In the genomic region with DNA sequence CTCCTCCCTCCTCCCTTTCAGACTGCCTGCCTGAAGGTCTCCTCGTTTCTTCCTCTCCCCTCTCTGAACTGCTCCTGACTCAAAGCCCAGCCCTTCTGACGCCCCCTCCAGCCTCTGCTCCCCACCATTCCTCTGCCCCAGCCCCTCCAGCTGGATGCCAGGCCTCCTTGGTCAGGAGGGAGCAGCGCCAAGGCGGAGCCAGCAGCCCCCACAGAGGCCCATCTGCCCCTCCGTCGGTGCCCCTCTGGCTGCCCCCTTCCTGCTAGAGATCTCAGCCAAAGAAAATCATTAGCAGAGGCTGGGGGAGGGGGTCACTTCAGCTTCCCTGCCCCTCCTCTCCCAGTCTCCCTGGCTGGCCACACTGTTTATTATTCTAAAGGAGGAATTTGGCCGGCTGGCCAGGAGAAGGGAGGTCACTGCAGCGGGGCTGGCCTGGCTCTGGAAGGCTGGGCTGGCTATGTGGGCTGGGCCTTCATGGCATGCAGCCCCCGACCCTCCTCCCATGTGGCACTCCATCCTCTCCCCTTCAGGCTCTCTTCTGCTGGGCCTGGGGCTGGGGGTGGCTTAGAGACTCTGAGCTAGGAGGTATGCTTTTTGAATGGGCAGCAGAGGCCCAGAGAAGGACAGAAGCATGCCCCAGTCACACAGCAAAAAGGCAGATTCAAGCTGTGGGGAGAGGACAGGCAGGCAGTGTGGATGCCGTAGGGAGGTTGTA, we compare ENCODE assay signal across 9 cellular contexts. TPM values are rescaled to one million over a fixed set of nuclear protein-coding genes. Genes with fewer than 3 reads are reported as not detected.
DNase-seq lines count a peak whose midpoint lies in the region; ATAC-seq and TF ChIP-seq lines count a peak whose summit lies in the region.
"Had no signal": no experiment of that assay in that cellular context is flagged by ENCODE, and none has a peak within 500 bp of the region (broad histone marks: within the 10 kb centered on the region; RNA-seq: fewer than 3 reads in every experiment).

No MANE protein-coding gene starts in this region.

- H3K27me3 ChIP-seq in BLaER1 = no peaks in the 10 kb centered on the region
- no peaks in the 10 kb centered on the region for H3K27me3 ChIP-seq in adipocyte (replicated peaks; ENCODE audit: control insufficient read depth, insufficient read depth, low read length)
- H3K27me3 ChIP-seq in heart right ventricle = no peaks in the 10 kb centered on the region

- H3K9me3 ChIP-seq in BLaER1 (no peaks in the 10 kb centered on the region), adipocyte (ENCODE audit: control insufficient read depth, low read length) (no peaks in the 10 kb centered on the region), heart right ventricle (no peaks in the 10 kb centered on the region)

- H3K4me3 ChIP-seq in BLaER1 (peak overlapping the region; percentile 36; the same call in 1 of the 2 replicates), adipocyte (ENCODE audit: low read length) (peak overlapping the region; percentile 52), heart right ventricle (peak overlapping the region in 4 of 10 donors; percentile 5 to 11 (median 8))

- 48 to 51% methylated on average over 10 of the region's 10 CpGs for WGBS in heart right ventricle, 2 donors

- H3K36me3 Mint-ChIP-seq in activated T-helper 1 cell treated with anti-CD3 and anti-CD28 coated beads, Interleukin-12 subunit alpha, Interleukin-12 subunit beta, Interleukin-2, Interleukin-4 antibody, amounts not matched to agents 30 ng/mL and 10 ng/mL and 1 ng/mL, durations not matched to agents 14 hours and 24 hours and 36 hours (ENCODE audit: low read depth) = no peaks in the 10 kb centered on the region

- peak overlapping the region; percentile 100 for H3K4me2 ChIP-seq in BLaER1

- DNase-seq in adipocyte (ENCODE audit: low read depth) (peak; percentile 97), heart right ventricle (peak; percentile 60 to 63), posterior cingulate gyrus (peak in 6 of 10 donors; percentile 30 to 80 (median 42)), NK-92 (lab: John Stamatoyannopoulos, UW; ENCODE audit: unreplicated experiment) (no peak), SW 1271 (lab: John Stamatoyannopoulos, UW) (no peak), DMS153 treated with DMSO at 0.1 percent for 48 hours (lab: John Stamatoyannopoulos, UW; ENCODE audit: unreplicated experiment) (no peak)
- DNase-seq in activated T-helper 1 cell treated with anti-CD3 and anti-CD28 coated beads, Interleukin-12 subunit alpha, Interleukin-12 subunit beta, Interleukin-2, Interleukin-4 antibody, amounts not matched to agents 30 ng/mL and 10 ng/mL and 1 ng/mL, durations not matched to agents 14 hours and 24 hours and 36 hours (ENCODE audit: low spot score) = no peak

- H3K9me3 Mint-ChIP-seq in activated T-helper 1 cell treated with anti-CD3 and anti-CD28 coated beads, Interleukin-12 subunit alpha, Interleukin-12 subunit beta, Interleukin-2, Interleukin-4 antibody, amounts not matched to agents 30 ng/mL and 10 ng/mL and 1 ng/mL, durations not matched to agents 14 hours and 24 hours and 36 hours = no peaks in the 10 kb centered on the region

- peaks cover 11% of the 10 kb centered on the region for H3K4me1 Mint-ChIP-seq in activated T-helper 1 cell treated with anti-CD3 and anti-CD28 coated beads, Interleukin-12 subunit alpha, Interleukin-12 subunit beta, Interleukin-2, Interleukin-4 antibody, amounts not matched to agents 30 ng/mL and 10 ng/mL and 1 ng/mL, durations not matched to agents 14 hours and 24 hours and 36 hours (ENCODE audit: low read depth)

- peak overlapping the region; percentile 82 for H3K9ac ChIP-seq in BLaER1
- peak overlapping the region; percentile 91 for H3K9ac ChIP-seq in adipocyte (ENCODE audit: low read length)

- intact Hi-C loops in heart right ventricle (cut with DNase I) = loop anchor here in 4 of 10 donors (10.0 kb wide), 2 partner anchors 216 to 296 kb away; a partner anchor contains a TSS
- intact Hi-C loops in posterior cingulate gyrus (cut with DNase I) = no loop called here
- intact Hi-C loops in activated T-helper 1 cell treated with anti-CD3 and anti-CD28 coated beads, Interleukin-12 subunit alpha, Interleukin-12 subunit beta, Interleukin-2, Interleukin-4 antibody, amounts not matched to agents 30 ng/mL and 10 ng/mL and 1 ng/mL, durations not matched to agents 14 hours and 24 hours and 36 hours (cut with micrococcal nuclease) = no loop called here

- peaks cover 6% of the 10 kb centered on the region for H3K27me3 Mint-ChIP-seq in activated T-helper 1 cell treated with anti-CD3 and anti-CD28 coated beads, Interleukin-12 subunit alpha, Interleukin-12 subunit beta, Interleukin-2, Interleukin-4 antibody, amounts not matched to agents 30 ng/mL and 10 ng/mL and 1 ng/mL, durations not matched to agents 14 hours and 24 hours and 36 hours (ENCODE audit: insufficient read depth)

- peaks cover 46% of the 10 kb centered on the region for H3K36me3 ChIP-seq in BLaER1
- peaks cover 34% of the 10 kb centered on the region for H3K36me3 ChIP-seq in adipocyte (ENCODE audit: control insufficient read depth, insufficient read depth, low read length, severe bottlenecking)
- peaks cover 0 to 31% (median 0%) of the 10 kb centered on the region in 9 donors for H3K36me3 ChIP-seq in heart right ventricle

- H4K20me1 ChIP-seq in BLaER1 = no peaks in the 10 kb centered on the region

- H3K4me1 ChIP-seq in BLaER1 (peaks cover 100% of the 10 kb centered on the region), adipocyte (ENCODE audit: control insufficient read depth, insufficient read depth, low read length) (peaks cover 76% of the 10 kb centered on the region), heart right ventricle (peaks cover 45 to 100% (median 80%) of the 10 kb centered on the region in 9 donors)

- H3K27ac Mint-ChIP-seq in activated T-helper 1 cell treated with anti-CD3 and anti-CD28 coated beads, Interleukin-12 subunit alpha, Interleukin-12 subunit beta, Interleukin-2, Interleukin-4 antibody, amounts not matched to agents 30 ng/mL and 10 ng/mL and 1 ng/mL, durations not matched to agents 14 hours and 24 hours and 36 hours = no peak overlapping the region

- peak in 6 of 8 donors; percentile 4 to 44 (median 32) for ATAC-seq in heart right ventricle
- ATAC-seq: activated CD4-positive, CD25-positive, alpha-beta regulatory T cell treated with anti-CD3 and anti-CD28 coated beads, Interleukin-2, amount 50 U/mL, for 24 hours had no signal

- H3K27ac ChIP-seq in BLaER1 (peak overlapping the region; percentile 93), heart right ventricle (peak overlapping the region; percentile 78 to 92 (median 85))

- no peak for TF ChIP-seq CTCF in heart right ventricle (IDR thresholded peaks at IDR 0.05)

- H3K4me3 Mint-ChIP-seq in activated T-helper 1 cell treated with anti-CD3 and anti-CD28 coated beads, Interleukin-12 subunit alpha, Interleukin-12 subunit beta, Interleukin-2, Interleukin-4 antibody, amounts not matched to agents 30 ng/mL and 10 ng/mL and 1 ng/mL, durations not matched to agents 14 hours and 24 hours and 36 hours = no peak overlapping the region

RNA-seq across cellular contexts. Expression of a gene that starts 16.9 kb away (rescaled TPM):
- 100 to 1,000 TPM in 1 of 10 donors, 10 to 100 TPM in 9; 15.5 to 101 (median 35.9) TPM for total RNA-seq in heart right ventricle
- polyA plus RNA-seq in heart right ventricle = 10 to 100 TPM; 49.1 to 54.3 TPM
- total RNA-seq in activated T-helper 1 cell treated with anti-CD3 and anti-CD28 coated beads, Interleukin-12 subunit alpha, Interleukin-12 subunit beta, Interleukin-2, Interleukin-4 antibody, amounts not matched to agents 30 ng/mL and 10 ng/mL and 1 ng/mL, durations not matched to agents 14 hours and 24 hours and 36 hours = 0.76 and 1.0 TPM in 2 replicates

RNA-seq across cellular contexts. Expression of a gene that starts 27.9 kb away (rescaled TPM):
- under 1 TPM in 1 of 10 donors, not detected in 9; 0.32 TPM for total RNA-seq in heart right ventricle
- polyA plus RNA-seq in heart right ventricle = under 1 TPM in 1 of 2 donors, not detected in 1; 0.13 TPM
- not detected in 2 replicates for total RNA-seq in activated T-helper 1 cell treated with anti-CD3 and anti-CD28 coated beads, Interleukin-12 subunit alpha, Interleukin-12 subunit beta, Interleukin-2, Interleukin-4 antibody, amounts not matched to agents 30 ng/mL and 10 ng/mL and 1 ng/mL, durations not matched to agents 14 hours and 24 hours and 36 hours

RNA-seq across cellular contexts. Expression of a gene that starts 51.2 kb away (rescaled TPM):
- not detected for total RNA-seq in heart right ventricle
- not detected for polyA plus RNA-seq in heart right ventricle
- total RNA-seq in activated T-helper 1 cell treated with anti-CD3 and anti-CD28 coated beads, Interleukin-12 subunit alpha, Interleukin-12 subunit beta, Interleukin-2, Interleukin-4 antibody, amounts not matched to agents 30 ng/mL and 10 ng/mL and 1 ng/mL, durations not matched to agents 14 hours and 24 hours and 36 hours = not detected in 2 replicates

RNA-seq across cellular contexts. Expression of a gene that starts 52.4 kb away (rescaled TPM):
- 10 to 100 TPM in 7 of 10 donors, 1 to 10 TPM in 3; 6.8 to 83.9 (median 11.2) TPM for total RNA-seq in heart right ventricle
- 1 to 10 TPM; 4.8 to 6.4 TPM for polyA plus RNA-seq in heart right ventricle
- 0.10 TPM in 1 of 2 replicates, not detected in the other for total RNA-seq in activated T-helper 1 cell treated with anti-CD3 and anti-CD28 coated beads, Interleukin-12 subunit alpha, Interleukin-12 subunit beta, Interleukin-2, Interleukin-4 antibody, amounts not matched to agents 30 ng/mL and 10 ng/mL and 1 ng/mL, durations not matched to agents 14 hours and 24 hours and 36 hours

Comparison
In these comparisons a context has a peak if more than half of its experiments do, and no peak if none do; other contexts are left out.
1. DNase-seq: peak in adipocyte (single experiment), heart right ventricle (2 of 2) and posterior cingulate gyrus (6 of 10); none in activated T-helper 1 cell treated with anti-CD3 and anti-CD28 coated beads, Interleukin-12 subunit alpha, Interleukin-12 subunit beta, Interleukin-2, Interleukin-4 antibody, amounts not matched to agents 30 ng/mL and 10 ng/mL and 1 ng/mL, durations not matched to agents 14 hours and 24 hours and 36 hours (single experiment), NK-92 (single experiment), SW 1271 (0 of 2) and DMS153 treated with DMSO at 0.1 percent for 48 hours (single experiment).